Comparison of ENCODE assay signal across 1 cellular context in genomic region chr9:36276840-36277239, GRCh38.
TF ChIP-seq lines count a peak whose summit lies in the region.

No MANE protein-coding gene starts in this region.

TF ChIP-seq in GM23338, 12 proteins besides CTCF, POLR2A, EP300 and RAD21 (continued from another document):
- TF ChIP-seq ETS1 (IDR thresholded peaks at IDR 0.05): no peak
